ENCODE assay signal across 9 cellular contexts in genomic region chr14:103594265-103594664, GRCh38. TPM values are rescaled to one million over a fixed set of nuclear protein-coding genes. Genes with fewer than 3 reads are reported as not detected.
DNase-seq lines count a peak whose midpoint lies in the region; ATAC-seq and TF ChIP-seq lines count a peak whose summit lies in the region.
"Had no signal": no experiment of that assay in that cellular context is flagged by ENCODE, and none has a peak within 500 bp of the region (broad histone marks: within the 10 kb centered on the region; RNA-seq: fewer than 3 reads in every experiment).

No MANE protein-coding gene starts in this region.

- H3K27ac ChIP-seq in HEK293 (ENCODE audit: extremely low read depth, low read depth, low read length): no peak overlapping the region
- H3K27ac ChIP-seq in PC-9: peak overlapping the region; percentile 77

- no peaks in the 10 kb centered on the region for H3K79me2 ChIP-seq in PC-9 (ENCODE audit: low read depth)

- CTCF ChIA-PET in HEK293 (lab: Yijun Ruan, JAX) (no interaction called here), PC-9 (lab: Charles Lee) (interaction anchor here (0.6 to 1.0 kb wide), 4 partner anchors 16 to 140 kb away, joined by 3 to 5 read pairs (median 3); no protein-coding TSS in a partner anchor)

- H3K36me3 ChIP-seq in HEK293 (ENCODE audit: control insufficient read depth in 2 of 2, insufficient read depth in 1 of 2, low read length in 2 of 2) (peaks cover 0 to 4% of the 10 kb centered on the region in 2 experiments; a peak in 2 of 3 replicates), PC-9 (ENCODE audit: low read depth) (no peaks in the 10 kb centered on the region)

- H3K9me3 ChIP-seq in HEK293 (ENCODE audit: control insufficient read depth, insufficient read depth, low read depth, low read length) (no peaks in the 10 kb centered on the region), PC-9 (ENCODE audit: insufficient read depth, low read depth) (no peaks in the 10 kb centered on the region)

- H3K9me3 Mint-ChIP-seq in progenitor cell of endocrine pancreas (ENCODE audit: low read depth): no peaks in the 10 kb centered on the region
- H3K9me3 Mint-ChIP-seq: activated naive CD8-positive, alpha-beta T cell treated with anti-CD3 and anti-CD28 coated beads, Interleukin-2, amount 10 ng/mL, durations not matched to agents 7 days and 5 days had no signal

- H3K9me2 ChIP-seq in PC-9 (ENCODE audit: insufficient read depth): no peaks in the 10 kb centered on the region

- H3K36me3 Mint-ChIP-seq in progenitor cell of endocrine pancreas (ENCODE audit: insufficient read depth): peaks cover 1% of the 10 kb centered on the region

- H3K4me1 ChIP-seq in HEK293 (ENCODE audit: control insufficient read depth, insufficient read depth, low read length) (peaks cover 8% of the 10 kb centered on the region), PC-9 (replicated peaks; ENCODE audit: insufficient read depth) (peaks cover 42% of the 10 kb centered on the region)

- H3K4me3 ChIP-seq in HEK293 (ENCODE audit: low read depth, low read length) (no peak overlapping the region), PC-9 (peak overlapping the region; percentile 9; the same call in 1 of the 2 replicates), fibroblast of villous mesenchyme (ENCODE audit: low read depth, low read length) (no peak overlapping the region), lower leg skin (ENCODE audit: low read depth, poor library complexity, severe bottlenecking) (no peak overlapping the region)

- peak overlapping the region; percentile 68 for H3K4me2 ChIP-seq in PC-9

- no peaks in the 10 kb centered on the region for H4K20me1 ChIP-seq in PC-9 (ENCODE audit: insufficient read depth)

- peaks cover 13% of the 10 kb centered on the region for H3K4me1 Mint-ChIP-seq in progenitor cell of endocrine pancreas (ENCODE audit: low read depth)

- H3K27ac Mint-ChIP-seq in progenitor cell of endocrine pancreas: peak overlapping the region; percentile 94
- H3K27ac Mint-ChIP-seq: activated naive CD8-positive, alpha-beta T cell treated with anti-CD3 and anti-CD28 coated beads, Interleukin-2, amount 10 ng/mL, durations not matched to agents 7 days and 5 days had no signal

- POLR2A ChIA-PET in HEK293 (lab: Yijun Ruan, JAX) (no interaction called here), PC-9 (lab: Charles Lee; ENCODE audit: unreplicated experiment) (interaction anchor here (0.6 to 0.7 kb wide), 4 partner anchors 33 to 178 kb away, joined by 3 to 4 read pairs (median 4); partner anchors contain the start of gene KLC1)

- H2AFZ ChIP-seq in PC-9: no peak overlapping the region

- no peak for TF ChIP-seq CTCF in HEK293 (tag by site-specific recombination; IDR thresholded peaks at IDR 0.05)
- no peak for TF ChIP-seq CTCF in PC-9 (conservative IDR thresholded peaks at IDR 0.05)
- TF ChIP-seq CTCF in fibroblast of villous mesenchyme (IDR thresholded peaks at IDR 0.05; ENCODE audit: insufficient read depth, low read depth, low read length): no peak
- TF ChIP-seq CTCF in progenitor cell of endocrine pancreas (IDR thresholded peaks at IDR 0.05; ENCODE audit: unreplicated experiment): no peak
- no peak for TF ChIP-seq CTCF in lower leg skin (IDR thresholded peaks at IDR 0.05)

- TF ChIP-seq POLR2A in lower leg skin (IDR thresholded peaks at IDR 0.05): no peak

- no peak for ATAC-seq in HG03521 (IDR thresholded peaks at IDR 0.05; ENCODE audit: unreplicated experiment)
- ATAC-seq in GM21723 (IDR thresholded peaks at IDR 0.05; ENCODE audit: unreplicated experiment): no peak
- no peak for ATAC-seq in GM21381 (IDR thresholded peaks at IDR 0.05; ENCODE audit: unreplicated experiment)

- peaks cover 42% of the 10 kb centered on the region for H3F3A ChIP-seq in PC-9 (ENCODE audit: insufficient read depth, low read depth)

- no peaks in the 10 kb centered on the region for H3K27me3 Mint-ChIP-seq in progenitor cell of endocrine pancreas
- H3K27me3 Mint-ChIP-seq: activated naive CD8-positive, alpha-beta T cell treated with anti-CD3 and anti-CD28 coated beads, Interleukin-2, amount 10 ng/mL, durations not matched to agents 7 days and 5 days had no signal

- no peaks in the 10 kb centered on the region for H3K27me3 ChIP-seq in PC-9 (ENCODE audit: insufficient read depth, low read depth)

- H3K4me3 Mint-ChIP-seq in progenitor cell of endocrine pancreas (ENCODE audit: low read depth): no peak overlapping the region
- H3K4me3 Mint-ChIP-seq: activated naive CD8-positive, alpha-beta T cell treated with anti-CD3 and anti-CD28 coated beads, Interleukin-2, amount 10 ng/mL, durations not matched to agents 7 days and 5 days had no signal

- intact Hi-C loops in PC-9 (cut with micrococcal nuclease; ENCODE audit: unreplicated experiment) (loop anchor here (1.0 to 2.0 kb wide), 2 partner anchors 17 to 31 kb away; no protein-coding TSS in a partner anchor), lower leg skin (cut with DNase I; ENCODE audit: low total_unique reads) (no loop called here)

- no TSS peak for BruUV-seq in PC-9 (replicated peaks; lab: Mats Ljungman, UMichigan)

- WGBS in lower leg skin, 2 donors: 32 to 53% methylated on average over 10 to 11 of the region's 11 CpGs

- DNase-seq in PC-9: peak; percentile 91 to 100
- peak; percentile 21 for DNase-seq in fibroblast of villous mesenchyme (ENCODE audit: low read depth)
- no peak for DNase-seq in progenitor cell of endocrine pancreas (ENCODE audit: low spot score, unreplicated experiment)
- no peak for DNase-seq in lower leg skin (ENCODE audit: low spot score in 2 of 2)
- DNase-seq: activated naive CD8-positive, alpha-beta T cell treated with anti-CD3 and anti-CD28 coated beads, Interleukin-2, amount 10 ng/mL, durations not matched to agents 7 days and 5 days had no signal

TF ChIP-seq in HEK293, 187 proteins besides CTCF, POLR2A, EP300 and RAD21:
- TF ChIP-seq ZNF776 (tag by site-specific recombination; IDR thresholded peaks at IDR 0.05; ENCODE audit: borderline replicate concordance): no peak
- no peak for TF ChIP-seq SP2 (tag by site-specific recombination; IDR thresholded peaks at IDR 0.05)
- no peak for TF ChIP-seq ZSCAN16 (tag by site-specific recombination; IDR thresholded peaks at IDR 0.05)
- no peak for TF ChIP-seq KLF9 (tag by site-specific recombination; IDR thresholded peaks at IDR 0.05; ENCODE audit: low read depth)
- no peak for TF ChIP-seq ZNF138 (tag by site-specific recombination; IDR thresholded peaks at IDR 0.05; ENCODE audit: borderline replicate concordance)
- TF ChIP-seq GLIS1 (tag by site-specific recombination; IDR thresholded peaks at IDR 0.05): peak; percentile 44; the same call in 1 of the 2 replicates
- TF ChIP-seq ZNF791 (tag by site-specific recombination; IDR thresholded peaks at IDR 0.05): no peak

RNA-seq across cellular contexts. Expression of gene COA8, which starts 31.5 kb away (rescaled TPM):
- 93.8 and 101 TPM in 2 replicates for total RNA-seq in PC-9 (2021)
- total RNA-seq in fibroblast of villous mesenchyme: 22.9 and 32.0 TPM in 2 replicates
- total RNA-seq in progenitor cell of endocrine pancreas: 45.1 and 46.3 TPM in 2 replicates
- 10 to 100 TPM; 21.0 to 32.9 (median 30.0) TPM for total RNA-seq in lower leg skin

RNA-seq across cellular contexts. Expression of gene BAG5, which starts 31.8 kb away (rescaled TPM):
- 61.5 and 76.5 TPM in 2 replicates for total RNA-seq in PC-9 (2021)
- total RNA-seq in fibroblast of villous mesenchyme: 28.3 and 42.7 TPM in 2 replicates
- total RNA-seq in progenitor cell of endocrine pancreas: 23.5 and 24.7 TPM in 2 replicates
- total RNA-seq in lower leg skin: 10 to 100 TPM; 40.3 to 44.3 (median 43.1) TPM

RNA-seq across cellular contexts. Expression of gene KLC1, which starts 34.7 kb away (rescaled TPM):
- 254 and 331 TPM in 2 replicates for total RNA-seq in PC-9 (2021)
- total RNA-seq in fibroblast of villous mesenchyme: 217 and 237 TPM in 2 replicates
- total RNA-seq in progenitor cell of endocrine pancreas: 178 and 180 TPM in 2 replicates
- 100 to 1,000 TPM; 214 to 500 (median 268) TPM for total RNA-seq in lower leg skin

Comparison
In these comparisons a context has a peak if more than half of its experiments do, and no peak if none do; other contexts are left out.
1. DNase-seq: peak in PC-9 (2 of 2) and fibroblast of villous mesenchyme (single experiment); none in progenitor cell of endocrine pancreas (single experiment) and lower leg skin (0 of 2).